25 cellular contexts compared by ENCODE assay signal in the genomic region with DNA sequence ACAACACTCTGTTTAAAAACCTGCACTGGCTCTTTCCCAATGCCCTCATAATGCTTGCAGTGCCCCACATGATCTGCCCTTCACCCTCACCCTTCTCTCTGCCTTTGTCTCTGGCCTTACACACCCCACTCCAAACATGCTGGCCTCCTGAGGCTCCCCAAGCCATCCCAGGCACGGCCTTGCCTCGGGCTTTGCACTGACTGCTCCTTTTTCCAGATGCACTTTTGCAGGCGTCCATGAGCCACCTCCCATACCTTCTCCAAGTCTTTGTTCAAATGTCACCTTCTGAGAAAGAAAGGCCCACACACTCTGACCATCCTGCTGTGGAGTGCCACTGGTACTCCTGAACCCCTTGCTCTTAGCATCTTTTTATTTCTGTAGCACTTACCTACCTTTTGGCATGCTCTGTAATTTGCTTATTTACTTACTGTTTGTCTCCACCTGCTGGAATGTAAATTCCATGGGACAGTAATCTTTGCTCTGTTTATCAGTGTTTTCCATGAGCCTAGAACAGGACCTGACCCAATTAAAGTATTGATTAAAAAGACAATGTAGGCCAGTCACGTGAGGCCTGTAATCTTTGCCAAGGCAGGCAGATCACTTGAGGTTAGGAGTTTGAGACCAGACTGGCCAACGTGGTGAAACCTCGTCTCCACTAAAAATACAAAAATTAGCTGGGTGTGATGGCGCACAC. TPM values are rescaled to one million over a fixed set of nuclear protein-coding genes. Genes with fewer than 3 reads are reported as not detected.
DNase-seq lines count a peak whose midpoint lies in the region; ATAC-seq, FAIRE-seq and TF ChIP-seq lines count a peak whose summit lies in the region.
"Had no signal": no experiment of that assay in that cellular context is flagged by ENCODE, and none has a peak within 500 bp of the region (broad histone marks: within the 10 kb centered on the region; RNA-seq: fewer than 3 reads in every experiment).

No MANE protein-coding gene starts in this region.

- CTCF ChIA-PET in activated CD4-positive, alpha-beta T cell treated with anti-CD3 and anti-CD28 coated beads, Interleukin-2, amount 10 ng/mL, durations not matched to agents 7 days and 5 days (lab: Charles Lee) = no interaction called here

- intact Hi-C loops in kidney (cut with DNase I) (no loop called here), thyroid gland (cut with DNase I) (loop anchor here (5.0 kb wide), 1 partner anchor 70 kb away; no protein-coding TSS in a partner anchor)

- no peak for TF ChIP-seq POLR2A in thyroid gland (IDR thresholded peaks at IDR 0.05)

- POLR2A ChIA-PET in activated CD4-positive, alpha-beta T cell treated with anti-CD3 and anti-CD28 coated beads, Interleukin-2, amount 10 ng/mL, durations not matched to agents 7 days and 5 days (lab: Charles Lee) = no interaction called here

- ATAC-seq in HG03571 (IDR thresholded peaks at IDR 0.05; ENCODE audit: unreplicated experiment) = no peak
- ATAC-seq: CD8-positive, alpha-beta T cell; stimulated activated naive B cell treated with anti-CD40 and anti-IgM and Interleukin-4, amounts not matched to agents 10 μg/mL and 1 μg/mL and 100 μg/mL, for 72 hours had no signal

- H3K36me3 ChIP-seq in kidney (ENCODE audit: control insufficient read depth in 1 of 2, insufficient read depth in 2 of 2, low read length in 2 of 2) = peaks cover 4 to 6% of the 10 kb centered on the region in 2 donors
- no peaks in the 10 kb centered on the region for H3K36me3 ChIP-seq in thyroid gland

- no peaks in the 10 kb centered on the region for H3K9me3 Mint-ChIP-seq in activated CD4-positive, alpha-beta T cell treated with anti-CD3 and anti-CD28 coated beads, Interleukin-2, amount 10 ng/mL, durations not matched to agents 7 days and 5 days
- H3K9me3 Mint-ChIP-seq: activated naive CD4-positive, alpha-beta T cell treated with anti-CD3 and anti-CD28 coated beads for 36 hours; CD8-positive, alpha-beta T cell; mesothelial cell of epicardium; stimulated activated naive B cell treated with anti-CD40 and anti-IgM and Interleukin-4, amounts not matched to agents 10 μg/mL and 1 μg/mL and 100 μg/mL, for 72 hours had no signal

- TF ChIP-seq CTCF in VCaP (conservative IDR thresholded peaks at IDR 0.05) (peak; percentile 22; the same call in 1 of the 2 replicates), kidney (IDR thresholded peaks at IDR 0.05; ENCODE audit: borderline replicate concordance, extremely low read depth, insufficient read depth) (peak; percentile 11), thyroid gland (IDR thresholded peaks at IDR 0.05) (peak in 4 of 6 experiments; percentile 25 to 48 (median 36))

- no peaks in the 10 kb centered on the region for H3K27me3 ChIP-seq in thyroid gland
- H3K27me3 ChIP-seq: ascending aorta, upper lobe of left lung had no signal

- WGBS in thyroid gland, 2 donors = 83 to 87% methylated on average over 7 of the region's 7 CpGs

- no peak overlapping the region for H3K4me3 Mint-ChIP-seq in activated CD4-positive, alpha-beta T cell treated with anti-CD3 and anti-CD28 coated beads, Interleukin-2, amount 10 ng/mL, durations not matched to agents 7 days and 5 days
- H3K4me3 Mint-ChIP-seq: activated naive CD4-positive, alpha-beta T cell treated with anti-CD3 and anti-CD28 coated beads for 36 hours; CD8-positive, alpha-beta T cell; mesothelial cell of epicardium; stimulated activated naive B cell treated with anti-CD40 and anti-IgM and Interleukin-4, amounts not matched to agents 10 μg/mL and 1 μg/mL and 100 μg/mL, for 72 hours had no signal

- no peak overlapping the region for H3K9ac ChIP-seq in kidney (ENCODE audit: low read length in 2 of 2)

- H3K4me1 ChIP-seq in kidney (ENCODE audit: control insufficient read depth in 1 of 2, insufficient read depth in 1 of 2, low read depth in 1 of 2, low read length in 2 of 2) = no peaks in the 10 kb centered on the region
- H3K4me1 ChIP-seq in thyroid gland = peaks cover 0 to 7% of the 10 kb centered on the region in 2 donors
- H3K4me1 ChIP-seq: ascending aorta, upper lobe of left lung had no signal

- no peaks in the 10 kb centered on the region for H3K9me3 ChIP-seq in kidney (ENCODE audit: control insufficient read depth in 1 of 2, low read length in 2 of 2)
- no peaks in the 10 kb centered on the region for H3K9me3 ChIP-seq in thyroid gland
- H3K9me3 ChIP-seq: ascending aorta, upper lobe of left lung had no signal

- DNase-seq in activated CD4-positive, alpha-beta T cell treated with anti-CD3 and anti-CD28 coated beads, Interleukin-2, amount 10 ng/mL, durations not matched to agents 7 days and 5 days = no peak
- no peak for DNase-seq in activated CD4-positive, alpha-beta T cell treated with anti-CD3 and anti-CD28 coated beads for 4 hours
- no peak for DNase-seq in kidney
- DNase-seq in thyroid gland = no peak
- DNase-seq in T-helper 1 cell = no peak
- DNase-seq in NCI-H524 (lab: John Stamatoyannopoulos, UW) = no peak
- DNase-seq: activated CD4-positive, alpha-beta T cell treated with anti-CD3 and anti-CD28 coated beads, Interleukin-2, amount 50 U/mL, for 48 hours; activated naive CD4-positive, alpha-beta T cell treated with anti-CD3 and anti-CD28 coated beads for 36 hours; activated T-cell treated with anti-CD3 and anti-CD28 coated beads for 4 hours; CD8-positive, alpha-beta T cell; foreskin fibroblast; HCEC 1CT; Kasumi-1; kidney glomerular epithelial cell; NCI-H1436 treated with DMSO at 0.1 percent for 48 hours; stimulated activated CD4-positive, alpha-beta T cell treated with anti-CD3 and anti-CD28 coated beads, Interleukin-15, amount 100 ng/mL, for 24 hours; stimulated activated naive B cell treated with anti-CD40 and anti-IgM and Interleukin-4, amounts not matched to agents 10 μg/mL and 1 μg/mL and 100 μg/mL, for 72 hours; upper lobe of left lung had no signal

- no peaks in the 10 kb centered on the region for H3K27me3 Mint-ChIP-seq in activated CD4-positive, alpha-beta T cell treated with anti-CD3 and anti-CD28 coated beads, Interleukin-2, amount 10 ng/mL, durations not matched to agents 7 days and 5 days
- H3K27me3 Mint-ChIP-seq: stimulated activated naive B cell treated with anti-CD40 and anti-IgM and Interleukin-4, amounts not matched to agents 10 μg/mL and 1 μg/mL and 100 μg/mL, for 72 hours had no signal

- FAIRE-seq in kidney (lab: Jason Lieb, UNC) = no peak
- FAIRE-seq: endometrium had no signal

- H3K27ac Mint-ChIP-seq in activated CD4-positive, alpha-beta T cell treated with anti-CD3 and anti-CD28 coated beads, Interleukin-2, amount 10 ng/mL, durations not matched to agents 7 days and 5 days = peak overlapping the region; percentile 12
- H3K27ac Mint-ChIP-seq: activated naive CD4-positive, alpha-beta T cell treated with anti-CD3 and anti-CD28 coated beads for 36 hours; CD8-positive, alpha-beta T cell; mesothelial cell of epicardium; stimulated activated naive B cell treated with anti-CD40 and anti-IgM and Interleukin-4, amounts not matched to agents 10 μg/mL and 1 μg/mL and 100 μg/mL, for 72 hours had no signal

- H3K27ac ChIP-seq in VCaP = no peak overlapping the region
- H3K27ac ChIP-seq in kidney (ENCODE audit: low read depth in 2 of 2, low read length in 2 of 2) = peak overlapping the region in 1 of 2 donors; percentile 52
- no peak overlapping the region for H3K27ac ChIP-seq in thyroid gland
- H3K27ac ChIP-seq: ascending aorta, RWPE1, upper lobe of left lung had no signal

- H3K36me3 Mint-ChIP-seq in activated CD4-positive, alpha-beta T cell treated with anti-CD3 and anti-CD28 coated beads, Interleukin-2, amount 10 ng/mL, durations not matched to agents 7 days and 5 days (ENCODE audit: low read depth) = no peaks in the 10 kb centered on the region

- peaks cover 3% of the 10 kb centered on the region for H3K4me1 Mint-ChIP-seq in activated CD4-positive, alpha-beta T cell treated with anti-CD3 and anti-CD28 coated beads, Interleukin-2, amount 10 ng/mL, durations not matched to agents 7 days and 5 days
- H3K4me1 Mint-ChIP-seq: stimulated activated naive B cell treated with anti-CD40 and anti-IgM and Interleukin-4, amounts not matched to agents 10 μg/mL and 1 μg/mL and 100 μg/mL, for 72 hours had no signal

- H3K4me3 ChIP-seq in kidney (ENCODE audit: low read length in 2 of 2) (no peak overlapping the region), thyroid gland (replicated peaks in 1 of 3) (no peak overlapping the region)
- H3K4me3 ChIP-seq: ascending aorta, upper lobe of left lung had no signal

RNA-seq across cellular contexts. Expression of gene GFRA4, which starts 30.7 kb away (rescaled TPM):
- total RNA-seq in activated CD4-positive, alpha-beta T cell treated with anti-CD3 and anti-CD28 coated beads, Interleukin-2, amount 10 ng/mL, durations not matched to agents 7 days and 5 days = not detected
- total RNA-seq in kidney (not detected), thyroid gland (1 to 10 TPM in 2 of 4 donors, under 1 TPM in 1, not detected in 1; 0.81 to 3.0 (median 3.0) TPM)
- 0.56 TPM for polyA plus RNA-seq in kidney (ENCODE audit: insufficient read depth, low read depth, low replicate concordance)
- total RNA-seq: activated naive CD4-positive, alpha-beta T cell treated with anti-CD3 and anti-CD28 coated beads for 36 hours; ascending aorta; CD8-positive, alpha-beta T cell; mesothelial cell of epicardium; upper lobe of left lung had no signal
- polyA plus RNA-seq: neural cell had no signal

RNA-seq across cellular contexts. Expression of gene ADAM33, which starts 49.4 kb away (rescaled TPM):
- total RNA-seq in activated CD4-positive, alpha-beta T cell treated with anti-CD3 and anti-CD28 coated beads, Interleukin-2, amount 10 ng/mL, durations not matched to agents 7 days and 5 days = not detected
- total RNA-seq in kidney = 4.3 TPM
- polyA plus RNA-seq in kidney (ENCODE audit: insufficient read depth, low read depth, low replicate concordance) = 4.1 TPM
- total RNA-seq in thyroid gland = 10 to 100 TPM in 2 of 4 donors, 1 to 10 TPM in 2; 9.1 to 24.5 (median 12.6) TPM
- total RNA-seq: activated naive CD4-positive, alpha-beta T cell treated with anti-CD3 and anti-CD28 coated beads for 36 hours; CD8-positive, alpha-beta T cell had no signal
- polyA plus RNA-seq: neural cell had no signal
